In genomic region chrX:154369453-154370299, GRCh38 we compare ENCODE assay signal across 8 cellular contexts. TPM values are rescaled to one million over a fixed set of nuclear protein-coding genes. Genes with fewer than 3 reads are reported as not detected.
DNase-seq lines count a peak whose midpoint lies in the region; ATAC-seq and TF ChIP-seq lines count a peak whose summit lies in the region.

No MANE protein-coding gene starts in this region.

- no peaks in the 10 kb centered on the region for H3F3A ChIP-seq in DOHH2 (ENCODE audit: control insufficient read depth, insufficient read depth)

- no peaks in the 10 kb centered on the region for H3K9me2 ChIP-seq in DOHH2 (replicated peaks; ENCODE audit: control insufficient read depth, low read length)

- ATAC-seq in HG03521 (IDR thresholded peaks at IDR 0.05; ENCODE audit: unreplicated experiment) (no peak), GM18520 (IDR thresholded peaks at IDR 0.05; ENCODE audit: unreplicated experiment) (no peak)

- H3K9me3 ChIP-seq in DOHH2 (ENCODE audit: control insufficient read depth, insufficient read depth, low read length) (no peaks in the 10 kb centered on the region), iPS-18c (ENCODE audit: control insufficient read depth, insufficient read depth, low read length) (peaks cover 26% of the 10 kb centered on the region), skeletal muscle satellite cell (replicated peaks; ENCODE audit: low read length) (no peaks in the 10 kb centered on the region)

- no peak for TF ChIP-seq CTCF in DOHH2 (IDR thresholded peaks at IDR 0.05; ENCODE audit: low read depth, low read length, poor library complexity, severe bottlenecking)
- TF ChIP-seq CTCF in brain microvascular endothelial cell (IDR thresholded peaks at IDR 0.05; ENCODE audit: low read depth, low read length, missing control alignments), result no peak

- peak overlapping the region; percentile 46 for H3K27ac ChIP-seq in DOHH2 (ENCODE audit: low read depth, low read length)
- peak overlapping the region; percentile 99 for H3K27ac ChIP-seq in brain microvascular endothelial cell

- H3K36me3 ChIP-seq in DOHH2 (ENCODE audit: control insufficient read depth, low read length) (peaks cover 4% of the 10 kb centered on the region), brain microvascular endothelial cell (replicated peaks) (peaks cover 47% of the 10 kb centered on the region), skeletal muscle satellite cell (ENCODE audit: insufficient read depth, low read length) (peaks cover 48% of the 10 kb centered on the region)

- no peaks in the 10 kb centered on the region for H4K20me1 ChIP-seq in DOHH2 (ENCODE audit: control insufficient read depth, insufficient read depth, low read depth, low read length)

- peak overlapping the region; percentile 93 for H3K4me2 ChIP-seq in DOHH2 (ENCODE audit: low read length)
- peak overlapping the region; percentile 90 for H3K4me2 ChIP-seq in skeletal muscle satellite cell (ENCODE audit: low read length)

- H3K4me1 ChIP-seq in DOHH2 (ENCODE audit: control insufficient read depth, low read length) (peaks cover 44% of the 10 kb centered on the region), skeletal muscle satellite cell (ENCODE audit: control insufficient read depth, insufficient read depth, low read length) (peaks cover 48% of the 10 kb centered on the region)

- in situ Hi-C loops in brain microvascular endothelial cell (cut with HindIII; ENCODE audit: low pct_ligation_motif_present, low sequenced_read_pairs), result no loop called here

- peaks cover 8% of the 10 kb centered on the region; the same call in 1 of the 2 replicates for H3K27me3 ChIP-seq in DOHH2 (ENCODE audit: control insufficient read depth, low read length)
- H3K27me3 ChIP-seq in brain microvascular endothelial cell (replicated peaks), result no peaks in the 10 kb centered on the region
- no peaks in the 10 kb centered on the region for H3K27me3 ChIP-seq in skeletal muscle satellite cell (ENCODE audit: control insufficient read depth, insufficient read depth, low read length)

- H3K4me3 ChIP-seq in DOHH2 (ENCODE audit: low read length), result peak overlapping the region; percentile 87
- peak overlapping the region; percentile 95 for H3K4me3 ChIP-seq in brain microvascular endothelial cell (ENCODE audit: low read depth, low read length)
- H3K4me3 ChIP-seq in iPS-18c (ENCODE audit: insufficient read depth, low read depth, low read length), result peak overlapping the region; percentile 76
- H3K4me3 ChIP-seq in skeletal muscle satellite cell (ENCODE audit: low read length), result peak overlapping the region; percentile 98

- DNase-seq in LoVo (ENCODE audit: low spot score) (peak; percentile 72), T1000 (lab: John Stamatoyannopoulos, UW) (peak; percentile 35), brain microvascular endothelial cell (peak; percentile 89)

- peak overlapping the region; percentile 99 for H3K9ac ChIP-seq in skeletal muscle satellite cell (ENCODE audit: low read depth, low read length)

- H3K79me2 ChIP-seq in DOHH2 (ENCODE audit: control insufficient read depth, low read length), result peaks cover 30% of the 10 kb centered on the region

RNA-seq across cellular contexts. Expression of gene FLNA, which starts 4.8 kb away (rescaled TPM):
- total RNA-seq in skeletal muscle satellite cell (2012; rRNA removed), result 1,046 and 1,316 TPM in 2 replicates

RNA-seq across cellular contexts. Expression of gene EMD, which starts 9.4 kb away (rescaled TPM):
- total RNA-seq in skeletal muscle satellite cell (2012; rRNA removed), result 33.2 and 44.3 TPM in 2 replicates

RNA-seq across cellular contexts. Expression of gene RPL10, which starts 28.5 kb away (rescaled TPM):
- total RNA-seq in skeletal muscle satellite cell (2012; rRNA removed), result 2,217 and 3,625 TPM in 2 replicates

RNA-seq across cellular contexts. Expression of gene DNASE1L1, which starts 39.4 kb away (rescaled TPM):
- 22.3 and 35.5 TPM in 2 replicates for total RNA-seq in skeletal muscle satellite cell (2012; rRNA removed)

RNA-seq across cellular contexts. Expression of gene TAFAZZIN, which starts 41.7 kb away (rescaled TPM):
- total RNA-seq in skeletal muscle satellite cell (2012; rRNA removed), result 13.1 and 16.0 TPM in 2 replicates

Comparison
In these comparisons a context has a peak if more than half of its experiments do, and no peak if none do; other contexts are left out.
1. DNase-seq: peak in every context shown above with its lines; median percentile 89 in brain microvascular endothelial cell; 72 in LoVo; 35 in T1000.